Comparison of ENCODE assay signal across 8 cellular contexts in genomic region chr4:128854433-128854832, GRCh38. TPM values are rescaled to one million over a fixed set of nuclear protein-coding genes. Genes with fewer than 3 reads are reported as not detected.
DNase-seq lines count a peak whose midpoint lies in the region; ATAC-seq and TF ChIP-seq lines count a peak whose summit lies in the region.

No MANE protein-coding gene starts in this region.

- peaks cover 29% of the 10 kb centered on the region for H3K4me1 Mint-ChIP-seq in activated T-helper 2 cell treated with anti-CD3 and anti-CD28 coated beads, Interferon-gamma antibody, Interleukin-2, Interleukin-4, amounts not matched to agents 10 μg/mL and 5 μg/mL and 100 μg/mL, durations not matched to agents 14 hours and 24 hours and 36 hours (ENCODE audit: low read depth)
- peaks cover 44% of the 10 kb centered on the region for H3K4me1 Mint-ChIP-seq in stimulated activated effector memory CD8-positive, alpha-beta T cell treated with anti-CD3 and anti-CD28 coated beads, Interleukin-12 subunit alpha, Interleukin-12 subunit beta, amount 100 ng/mL, for 72 hours

- peak overlapping the region; percentile 28 for H3K4me3 Mint-ChIP-seq in activated T-helper 2 cell treated with anti-CD3 and anti-CD28 coated beads, Interferon-gamma antibody, Interleukin-2, Interleukin-4, amounts not matched to agents 10 μg/mL and 5 μg/mL and 100 μg/mL, durations not matched to agents 14 hours and 24 hours and 36 hours (ENCODE audit: low read depth)
- H3K4me3 Mint-ChIP-seq in stimulated activated effector memory CD8-positive, alpha-beta T cell treated with anti-CD3 and anti-CD28 coated beads, Interleukin-12 subunit alpha, Interleukin-12 subunit beta, amount 100 ng/mL, for 72 hours, result peak overlapping the region; percentile 27

- no peak overlapping the region for H3K27ac ChIP-seq in hepatocyte

- peak; percentile 61 for ATAC-seq in HG03045 (IDR thresholded peaks at IDR 0.05; ENCODE audit: unreplicated experiment)
- ATAC-seq in stimulated activated effector memory CD8-positive, alpha-beta T cell treated with anti-CD3 and anti-CD28 coated beads, Interleukin-12 subunit alpha, Interleukin-12 subunit beta, amount 100 ng/mL, for 72 hours, result peak; percentile 98

- H3K27ac Mint-ChIP-seq in activated T-helper 2 cell treated with anti-CD3 and anti-CD28 coated beads, Interferon-gamma antibody, Interleukin-2, Interleukin-4, amounts not matched to agents 10 μg/mL and 5 μg/mL and 100 μg/mL, durations not matched to agents 14 hours and 24 hours and 36 hours, result peak overlapping the region; percentile 73
- peak overlapping the region; percentile 80 for H3K27ac Mint-ChIP-seq in stimulated activated effector memory CD8-positive, alpha-beta T cell treated with anti-CD3 and anti-CD28 coated beads, Interleukin-12 subunit alpha, Interleukin-12 subunit beta, amount 100 ng/mL, for 72 hours

- DNase-seq in activated CD8-positive, alpha-beta memory T cell treated with anti-CD3 and anti-CD28 coated beads, Interleukin-2, amount 50 U/mL, for 1 hour (ENCODE audit: extremely low read depth), result peak; percentile 7
- no peak for DNase-seq in activated CD8-positive, alpha-beta memory T cell treated with anti-CD3 and anti-CD28 coated beads for 24 hours
- no peak for DNase-seq in activated T-helper 2 cell treated with anti-CD3 and anti-CD28 coated beads, Interferon-gamma antibody, Interleukin-2, Interleukin-4, amounts not matched to agents 10 μg/mL and 5 μg/mL and 100 μg/mL, durations not matched to agents 14 hours and 24 hours and 36 hours (ENCODE audit: low spot score)
- peak in 1 of 2 donors; percentile 56 for DNase-seq in stimulated activated effector memory CD8-positive, alpha-beta T cell treated with anti-CD3 and anti-CD28 coated beads, Interleukin-12 subunit alpha, Interleukin-12 subunit beta, amount 100 ng/mL, for 72 hours (ENCODE audit: low spot score in 2 of 2)
- DNase-seq in hepatocyte (ENCODE audit: low spot score) (no peak), globus pallidus (ENCODE audit: low spot score) (no peak), NCI-H1930 (lab: John Stamatoyannopoulos, UW) (no peak)

- no peak overlapping the region for H3K4me2 ChIP-seq in hepatocyte

- H2AFZ ChIP-seq in hepatocyte, result no peak overlapping the region

- intact Hi-C loops in activated T-helper 2 cell treated with anti-CD3 and anti-CD28 coated beads, Interferon-gamma antibody, Interleukin-2, Interleukin-4, amounts not matched to agents 10 μg/mL and 5 μg/mL and 100 μg/mL, durations not matched to agents 14 hours and 24 hours and 36 hours (cut with micrococcal nuclease), result no loop called here

- no peaks in the 10 kb centered on the region for H3K27me3 ChIP-seq in hepatocyte

- TF ChIP-seq CTCF in hepatocyte (IDR thresholded peaks at IDR 0.05; ENCODE audit: poor library complexity), result no peak

- no peaks in the 10 kb centered on the region for H3K9me2 ChIP-seq in hepatocyte (replicated peaks; ENCODE audit: insufficient read depth)

- peaks cover 87% of the 10 kb centered on the region for H3K36me3 Mint-ChIP-seq in activated T-helper 2 cell treated with anti-CD3 and anti-CD28 coated beads, Interferon-gamma antibody, Interleukin-2, Interleukin-4, amounts not matched to agents 10 μg/mL and 5 μg/mL and 100 μg/mL, durations not matched to agents 14 hours and 24 hours and 36 hours (ENCODE audit: low read depth)
- H3K36me3 Mint-ChIP-seq in stimulated activated effector memory CD8-positive, alpha-beta T cell treated with anti-CD3 and anti-CD28 coated beads, Interleukin-12 subunit alpha, Interleukin-12 subunit beta, amount 100 ng/mL, for 72 hours, result peaks cover 100% of the 10 kb centered on the region

- H3K9me3 Mint-ChIP-seq in activated T-helper 2 cell treated with anti-CD3 and anti-CD28 coated beads, Interferon-gamma antibody, Interleukin-2, Interleukin-4, amounts not matched to agents 10 μg/mL and 5 μg/mL and 100 μg/mL, durations not matched to agents 14 hours and 24 hours and 36 hours, result no peaks in the 10 kb centered on the region
- no peaks in the 10 kb centered on the region for H3K9me3 Mint-ChIP-seq in stimulated activated effector memory CD8-positive, alpha-beta T cell treated with anti-CD3 and anti-CD28 coated beads, Interleukin-12 subunit alpha, Interleukin-12 subunit beta, amount 100 ng/mL, for 72 hours

- H3K4me3 ChIP-seq in hepatocyte, result no peak overlapping the region

- H3K27me3 Mint-ChIP-seq in activated T-helper 2 cell treated with anti-CD3 and anti-CD28 coated beads, Interferon-gamma antibody, Interleukin-2, Interleukin-4, amounts not matched to agents 10 μg/mL and 5 μg/mL and 100 μg/mL, durations not matched to agents 14 hours and 24 hours and 36 hours (ENCODE audit: low read depth), result no peaks in the 10 kb centered on the region

- no peaks in the 10 kb centered on the region for H4K20me1 ChIP-seq in hepatocyte (ENCODE audit: insufficient read depth, poor library complexity, severe bottlenecking)

- peaks cover 3% of the 10 kb centered on the region for H3K79me2 ChIP-seq in hepatocyte

- H3K4me1 ChIP-seq in hepatocyte (ENCODE audit: insufficient read depth), result peaks cover 3% of the 10 kb centered on the region

- 66% methylated on average over 6 of the region's 6 CpGs for WGBS in hepatocyte (ENCODE audit: low lambda C conversion rate, missing lambda C conversion rate)

- no peaks in the 10 kb centered on the region for H3K9me3 ChIP-seq in hepatocyte (ENCODE audit: low read depth)

- peaks cover 5% of the 10 kb centered on the region for H3K36me3 ChIP-seq in hepatocyte (replicated peaks; ENCODE audit: insufficient read depth, low read depth)

RNA-seq across cellular contexts. Expression of gene JADE1, which starts 44.9 kb away (rescaled TPM):
- total RNA-seq in activated T-helper 2 cell treated with anti-CD3 and anti-CD28 coated beads, Interferon-gamma antibody, Interleukin-2, Interleukin-4, amounts not matched to agents 10 μg/mL and 5 μg/mL and 100 μg/mL, durations not matched to agents 14 hours and 24 hours and 36 hours, result 33.6 and 37.8 TPM in 2 replicates
- 26.8 and 27.7 TPM in 2 replicates for total RNA-seq in hepatocyte
- polyA plus RNA-seq in hepatocyte, result 20.0 and 21.0 TPM in 2 replicates
